ENCODE assay signal across 8 cellular contexts in genomic region chr11:93529707-93530467, GRCh38. TPM values are rescaled to one million over a fixed set of nuclear protein-coding genes. Genes with fewer than 3 reads are reported as not detected.
DNase-seq lines count a peak whose midpoint lies in the region; ATAC-seq and TF ChIP-seq lines count a peak whose summit lies in the region.

No MANE protein-coding gene starts in this region.

- no peak for TF ChIP-seq POLR2A in Peyer's patch (IDR thresholded peaks at IDR 0.05)
- no peak for TF ChIP-seq POLR2A in suprapubic skin (IDR thresholded peaks at IDR 0.05)

- H3K27ac ChIP-seq in Peyer's patch, result peak overlapping the region; percentile 6 to 73 (median 32)
- peak overlapping the region; percentile 71 for H3K27ac ChIP-seq in right cardiac atrium (ENCODE audit: low read length)
- H3K27ac ChIP-seq in suprapubic skin, result peak overlapping the region; percentile 75

- intact Hi-C loops in right cardiac atrium (cut with DNase I), result no loop called here

- no peaks in the 10 kb centered on the region for H3K36me3 Mint-ChIP-seq in activated naive CD4-positive, alpha-beta T cell treated with anti-CD3 and anti-CD28 coated beads, Interleukin-2, amount 50 U/mL, for 72 hours

- no peak for TF ChIP-seq EP300 in suprapubic skin (IDR thresholded peaks at IDR 0.05)

- H3K9me3 Mint-ChIP-seq in activated naive CD4-positive, alpha-beta T cell treated with anti-CD3 and anti-CD28 coated beads, Interleukin-2, amount 50 U/mL, for 72 hours, result no peaks in the 10 kb centered on the region

- H3K4me3 ChIP-seq in Peyer's patch, result no peak overlapping the region
- H3K4me3 ChIP-seq in right cardiac atrium (ENCODE audit: low read length), result no peak overlapping the region
- H3K4me3 ChIP-seq in suprapubic skin, result no peak overlapping the region

- TF ChIP-seq CTCF in Peyer's patch (IDR thresholded peaks at IDR 0.05), result no peak
- no peak for TF ChIP-seq CTCF in suprapubic skin (IDR thresholded peaks at IDR 0.05)

- peaks cover 0 to 48% (median 5%) of the 10 kb centered on the region in 4 donors for H3K4me1 ChIP-seq in Peyer's patch
- H3K4me1 ChIP-seq in right cardiac atrium (ENCODE audit: control insufficient read depth, insufficient read depth, low read length), result peaks cover 34% of the 10 kb centered on the region
- H3K4me1 ChIP-seq in suprapubic skin, result peaks cover 46% of the 10 kb centered on the region

- H3K27me3 ChIP-seq in Peyer's patch (no peaks in the 10 kb centered on the region), right cardiac atrium (ENCODE audit: control insufficient read depth, insufficient read depth) (no peaks in the 10 kb centered on the region), suprapubic skin (no peaks in the 10 kb centered on the region)

- H3K9me3 ChIP-seq in Peyer's patch (no peaks in the 10 kb centered on the region), right cardiac atrium (ENCODE audit: control insufficient read depth, low read length) (no peaks in the 10 kb centered on the region), suprapubic skin (no peaks in the 10 kb centered on the region)

- peak; percentile 53 to 54 for ATAC-seq in activated naive CD4-positive, alpha-beta T cell treated with anti-CD3 and anti-CD28 coated beads, Interleukin-2, amount 50 U/mL, for 72 hours
- ATAC-seq in right cardiac atrium (peak; percentile 8 to 46), GM21723 (IDR thresholded peaks at IDR 0.05; ENCODE audit: unreplicated experiment) (no peak), GM18520 (IDR thresholded peaks at IDR 0.05; ENCODE audit: unreplicated experiment) (no peak)

- no peak for DNase-seq in activated naive CD4-positive, alpha-beta T cell treated with anti-CD3 and anti-CD28 coated beads, Interleukin-2, amount 50 U/mL, for 72 hours (ENCODE audit: low spot score in 2 of 2)
- DNase-seq in activated naive CD4-positive, alpha-beta T cell treated with anti-CD3 and anti-CD28 coated beads, Interleukin-2, amount 50 U/mL, for 16 hours, result no peak
- DNase-seq in Peyer's patch, result no peak
- peak in 2 of 3 donors; percentile 68 to 76 for DNase-seq in right cardiac atrium
- DNase-seq in suprapubic skin (ENCODE audit: low spot score in 2 of 2), result no peak
- no peak for DNase-seq in stimulated activated CD4-positive, alpha-beta T cell treated with anti-CD3 and anti-CD28 coated beads, Interleukin-15, amount 100 ng/mL, for 24 hours

- H3K27ac Mint-ChIP-seq in activated naive CD4-positive, alpha-beta T cell treated with anti-CD3 and anti-CD28 coated beads, Interleukin-2, amount 50 U/mL, for 72 hours, result peak overlapping the region in 1 of 2 donors; percentile 77

- H3K36me3 ChIP-seq in Peyer's patch (no peaks in the 10 kb centered on the region), suprapubic skin (no peaks in the 10 kb centered on the region)

- WGBS in right cardiac atrium, result 42% methylated on average over 9 of the region's 9 CpGs
- 61% methylated on average over 9 of the region's 9 CpGs for WGBS in suprapubic skin

RNA-seq across cellular contexts. Expression of gene SMCO4, which starts 13.3 kb away (rescaled TPM):
- total RNA-seq in activated naive CD4-positive, alpha-beta T cell treated with anti-CD3 and anti-CD28 coated beads, Interleukin-2, amount 50 U/mL, for 72 hours, result 10 to 100 TPM; 11.9 to 18.5 TPM
- total RNA-seq in Peyer's patch (10 to 100 TPM; 24.8 to 93.0 (median 40.2) TPM), right cardiac atrium (10 to 100 TPM; 31.8 to 95.6 (median 59.8) TPM), suprapubic skin (10 to 100 TPM; 12.1 to 53.1 (median 26.9) TPM)
- polyA plus RNA-seq in right cardiac atrium, result 69.9 TPM

Comparison
In these comparisons a context has a peak if more than half of its experiments do, and no peak if none do; other contexts are left out.
1. ATAC-seq: peak in activated naive CD4-positive, alpha-beta T cell treated with anti-CD3 and anti-CD28 coated beads, Interleukin-2, amount 50 U/mL, for 72 hours (2 of 2) and right cardiac atrium (2 of 2); none in GM21723 (single experiment) and GM18520 (single experiment).
2. DNase-seq: peak in right cardiac atrium (2 of 3); none in activated naive CD4-positive, alpha-beta T cell treated with anti-CD3 and anti-CD28 coated beads, Interleukin-2, amount 50 U/mL, for 72 hours (0 of 2), activated naive CD4-positive, alpha-beta T cell treated with anti-CD3 and anti-CD28 coated beads, Interleukin-2, amount 50 U/mL, for 16 hours (single experiment), Peyer's patch (0 of 3), suprapubic skin (0 of 2) and stimulated activated CD4-positive, alpha-beta T cell treated with anti-CD3 and anti-CD28 coated beads, Interleukin-15, amount 100 ng/mL, for 24 hours (single experiment).
3. Peak in every context shown above with its lines, with median percentiles within 50 percentile points of each other: H3K27ac ChIP-seq.